ENCODE assay signal across 8 cellular contexts in the genomic region with DNA sequence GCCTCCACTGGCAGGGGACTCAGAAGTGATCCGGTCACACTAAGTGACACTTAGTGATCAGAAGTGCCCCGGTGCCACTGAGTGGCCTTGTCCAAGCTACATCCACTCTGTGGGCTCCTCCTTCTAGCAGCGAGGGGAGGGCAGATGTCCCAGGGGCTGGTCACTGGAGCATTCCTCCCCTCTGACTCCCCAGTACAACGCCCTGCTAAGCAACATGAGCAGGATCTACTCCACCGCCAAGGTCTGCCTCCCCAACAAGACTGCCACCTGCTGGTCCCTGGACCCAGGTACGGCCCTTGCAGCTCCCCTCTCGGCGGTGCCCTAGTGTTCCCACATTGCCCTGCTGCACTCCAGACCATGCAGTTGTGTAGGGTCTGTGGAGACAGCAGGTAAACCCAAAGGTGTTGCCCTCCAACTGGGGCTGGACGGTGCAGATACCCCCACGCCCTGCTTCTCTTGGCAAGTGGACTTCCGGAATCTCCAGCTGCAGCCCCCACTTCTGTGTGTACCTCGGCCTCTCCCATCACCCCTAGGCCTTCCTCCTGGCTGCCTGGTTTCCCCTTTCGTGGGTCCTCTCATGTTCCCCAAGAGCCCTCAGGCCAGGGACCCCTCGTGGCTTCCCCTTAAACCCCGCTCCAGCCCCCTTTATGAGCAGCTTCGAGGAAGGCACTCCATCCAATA. TPM values are rescaled to one million over a fixed set of nuclear protein-coding genes. Genes with fewer than 3 reads are reported as not detected.
DNase-seq lines count a peak whose midpoint lies in the region; ATAC-seq and TF ChIP-seq lines count a peak whose summit lies in the region.

No MANE protein-coding gene starts in this region.

- peak; percentile 95 for TF ChIP-seq CTCF in endodermal cell (conservative IDR thresholded peaks at IDR 0.05)
- TF ChIP-seq CTCF in mesothelial cell of epicardium (IDR thresholded peaks at IDR 0.05; ENCODE audit: unreplicated experiment): peak; percentile 20

- no peak overlapping the region for H3K4me3 ChIP-seq in endodermal cell (ENCODE audit: low read length)

- H3K4me3 Mint-ChIP-seq in endodermal cell: no peak overlapping the region
- peak overlapping the region; percentile 22 for H3K4me3 Mint-ChIP-seq in mesothelial cell of epicardium

- no peak overlapping the region for H3K27ac ChIP-seq in endodermal cell (ENCODE audit: low read depth, low read length)

- ATAC-seq in HG03175 (IDR thresholded peaks at IDR 0.05; ENCODE audit: unreplicated experiment): peak; percentile 68

- H3K36me3 Mint-ChIP-seq in endodermal cell (ENCODE audit: low read depth): no peaks in the 10 kb centered on the region
- H3K36me3 Mint-ChIP-seq in mesothelial cell of epicardium: no peaks in the 10 kb centered on the region

- H3K36me3 ChIP-seq in endodermal cell (ENCODE audit: control insufficient read depth, insufficient read depth, low read length): no peaks in the 10 kb centered on the region

- H3K4me1 Mint-ChIP-seq in endodermal cell (peaks cover 19% of the 10 kb centered on the region), mesothelial cell of epicardium (peaks cover 21% of the 10 kb centered on the region)

- peaks cover 28% of the 10 kb centered on the region for H3K27me3 Mint-ChIP-seq in endodermal cell (ENCODE audit: insufficient read depth)
- peaks cover 39% of the 10 kb centered on the region for H3K27me3 Mint-ChIP-seq in mesothelial cell of epicardium (ENCODE audit: low read depth)

- H3K9ac ChIP-seq in endodermal cell (ENCODE audit: extremely low read depth, low read length, poor library complexity, severe bottlenecking): no peak overlapping the region

- 44 to 49% methylated on average over 6 to 16 of the region's 16 CpGs for WGBS in endodermal cell (ENCODE audit: insufficient coverage in 1 of 2, insufficient read length in 1 of 2), 2 experiments

- H3K9me3 Mint-ChIP-seq in endodermal cell (no peaks in the 10 kb centered on the region), mesothelial cell of epicardium (no peaks in the 10 kb centered on the region)

- no peaks in the 10 kb centered on the region for H3K9me3 ChIP-seq in endodermal cell (ENCODE audit: control insufficient read depth, low read length)

- H3K4me1 ChIP-seq in endodermal cell (ENCODE audit: control insufficient read depth, insufficient read depth, low read length): peaks cover 2% of the 10 kb centered on the region

- no peak overlapping the region for H3K27ac Mint-ChIP-seq in endodermal cell
- no peak overlapping the region for H3K27ac Mint-ChIP-seq in mesothelial cell of epicardium

- DNase-seq in SIG-M5 treated with dmso at 0.1 percent for 504 hours (lab: John Stamatoyannopoulos, UW; ENCODE audit: unreplicated experiment) (peak; percentile 92), SIG-M5 (lab: John Stamatoyannopoulos, UW) (no peak), NCI-H82 treated with DMSO at 0.1 percent for 48 hours (lab: John Stamatoyannopoulos, UW; ENCODE audit: unreplicated experiment) (peak; percentile 74), endodermal cell (peak; percentile 98), mesothelial cell of epicardium (ENCODE audit: low spot score in 2 of 2, unreplicated experiment in 2 of 2) (peak; percentile 58 to 75)
- peak; percentile 42 to 62 for DNase-seq in activated CD8-positive, alpha-beta memory T cell treated with anti-CD3 and anti-CD28 coated beads for 1 hour (ENCODE audit: extremely low read depth in 1 of 2, low read depth in 1 of 2)
- peak; percentile 55 to 64 for DNase-seq in stimulated activated CD8-positive, alpha-beta memory T cell treated with anti-CD3 and anti-CD28 coated beads, Interleukin-2, amount 100 ng/mL, for 48 hours (ENCODE audit: low read depth in 2 of 2)

- H3K27me3 ChIP-seq in endodermal cell (ENCODE audit: control insufficient read depth, insufficient read depth, low read length, poor library complexity, severe bottlenecking): peaks cover 33% of the 10 kb centered on the region

RNA-seq across cellular contexts. Expression of gene ACE, which starts 2.1 kb away (rescaled TPM):
- total RNA-seq in endodermal cell (10 to 100 TPM in 1 of 2 donors, 1 to 10 TPM in 1; 4.6 to 12.5 TPM), mesothelial cell of epicardium (2.4 to 2.9 TPM (median 2.6 TPM) in 3 replicates)
- polyA plus RNA-seq in endodermal cell (2013, experiment 1 of 2): 1.6 TPM
- 1.9 TPM for polyA plus RNA-seq in endodermal cell (2013, experiment 2 of 2)

RNA-seq across cellular contexts. Expression of gene CYB561, which starts 32.8 kb away (rescaled TPM):
- total RNA-seq in endodermal cell: 10 to 100 TPM; 24.4 to 27.5 TPM
- polyA plus RNA-seq in endodermal cell (2013, experiment 1 of 2): 11.7 TPM
- polyA plus RNA-seq in endodermal cell (2013, experiment 2 of 2): 10.6 TPM
- total RNA-seq in mesothelial cell of epicardium: 20.4 to 21.5 TPM (median 20.5 TPM) in 3 replicates

RNA-seq across cellular contexts. Expression of gene KCNH6, which starts 44.2 kb away (rescaled TPM):
- total RNA-seq in endodermal cell (under 1 TPM; 0.79 to 0.95 TPM), mesothelial cell of epicardium (0.16 TPM in 1 of 3 replicates, not detected in the others)
- 0.46 TPM for polyA plus RNA-seq in endodermal cell (2013, experiment 1 of 2)
- polyA plus RNA-seq in endodermal cell (2013, experiment 2 of 2): 0.29 TPM
